7 cellular contexts compared by ENCODE assay signal in the genomic region with DNA sequence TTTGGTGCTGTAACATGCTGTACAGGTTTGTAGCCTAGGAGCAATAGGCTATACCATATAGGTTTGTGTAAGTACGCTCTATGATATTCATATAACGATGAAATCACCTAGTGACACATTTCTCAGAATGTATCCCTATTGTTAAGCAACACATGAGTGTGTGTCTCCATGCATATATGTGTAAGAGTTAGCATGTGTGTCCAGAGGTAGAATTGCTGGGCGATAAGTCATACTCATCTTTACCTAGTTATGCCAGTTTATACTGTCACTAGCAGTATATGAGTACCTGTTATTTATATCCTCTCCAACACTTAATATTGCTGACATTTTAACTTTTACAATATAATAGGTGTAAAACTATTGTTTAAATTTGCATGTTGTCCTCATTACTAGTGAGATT. TPM values are rescaled to one million over a fixed set of nuclear protein-coding genes. Genes with fewer than 3 reads are reported as not detected.
DNase-seq lines count a peak whose midpoint lies in the region; ATAC-seq, FAIRE-seq and TF ChIP-seq lines count a peak whose summit lies in the region.
"Not testable (repeated sequence)": the region's sequence is repeated elsewhere in the genome, so short reads cannot be mapped to it uniquely, and the experiment has no call there.

No MANE protein-coding gene starts in this region.

- not testable (repeated sequence) for H3K36me3 ChIP-seq in astrocyte (ENCODE audit: insufficient read depth, low read length)

- H3K9me3 ChIP-seq in astrocyte (ENCODE audit: insufficient read depth, low read depth, low read length): not testable (repeated sequence)

- ATAC-seq in activated CD4-positive, CD25-positive, alpha-beta regulatory T cell treated with anti-CD3 and anti-CD28 coated beads, Interleukin-2, amount 50 U/mL, for 24 hours: peak; percentile 58 to 71
- ATAC-seq in activated T-cell treated with anti-CD3 and anti-CD28 coated beads, Interleukin-2, amount 50 U/mL, for 72 hours (replicated peaks in 1 of 2): peak; percentile 61 to 68
- ATAC-seq in foreskin keratinocyte: peak; percentile 78
- peak; percentile 69 for ATAC-seq in stimulated activated effector memory CD8-positive, alpha-beta T cell treated with anti-CD3 and anti-CD28 coated beads, Interleukin-12 subunit alpha, Interleukin-12 subunit beta, amount 100 ng/mL, for 72 hours

- H3K4me3 Mint-ChIP-seq in activated T-cell treated with anti-CD3 and anti-CD28 coated beads, Interleukin-2, amount 50 U/mL, for 72 hours; astrocyte (ENCODE audit: unreplicated experiment); stimulated activated effector memory CD8-positive, alpha-beta T cell treated with anti-CD3 and anti-CD28 coated beads, Interleukin-12 subunit alpha, Interleukin-12 subunit beta, amount 100 ng/mL, for 72 hours: not testable (repeated sequence)

- H3K27ac ChIP-seq in astrocyte (ENCODE audit: low read depth, low read length); foreskin keratinocyte: not testable (repeated sequence)

- TF ChIP-seq CTCF in D721Med (IDR thresholded peaks at IDR 0.05; ENCODE audit: insufficient read depth, missing control alignments); astrocyte (IDR thresholded peaks at IDR 0.05; ENCODE audit: insufficient read depth, low read depth, low read length); foreskin keratinocyte (conservative IDR thresholded peaks at IDR 0.05): not testable (repeated sequence)

- not testable (repeated sequence) for H3K4me2 ChIP-seq in astrocyte (ENCODE audit: low read length)

- not testable (repeated sequence) for H3K36me3 Mint-ChIP-seq in activated T-cell treated with anti-CD3 and anti-CD28 coated beads, Interleukin-2, amount 50 U/mL, for 72 hours (ENCODE audit: insufficient read depth in 2 of 2); astrocyte (ENCODE audit: low read depth, unreplicated experiment); stimulated activated effector memory CD8-positive, alpha-beta T cell treated with anti-CD3 and anti-CD28 coated beads, Interleukin-12 subunit alpha, Interleukin-12 subunit beta, amount 100 ng/mL, for 72 hours

- peak; percentile 91 for FAIRE-seq in D721Med (lab: Jason Lieb, UNC)
- peak; percentile 83 for FAIRE-seq in GM19239 (lab: Jason Lieb, UNC)
- peak; percentile 85 for FAIRE-seq in astrocyte (lab: Jason Lieb, UNC)

- H3K4me3 ChIP-seq in astrocyte (ENCODE audit: insufficient read depth, low read depth, low read length): not testable (repeated sequence)

- not testable (repeated sequence) for H3K4me1 ChIP-seq in astrocyte (ENCODE audit: insufficient read depth, low read length); foreskin keratinocyte

- not testable (repeated sequence) for DNase-seq in D721Med (ENCODE audit: insufficient read length, low spot score); GM19239 (ENCODE audit: insufficient read length, low spot score); activated T-cell treated with anti-CD3 and anti-CD28 coated beads, Interleukin-2, amount 50 U/mL, for 72 hours; astrocyte (ENCODE audit: low read depth); foreskin keratinocyte; stimulated activated effector memory CD8-positive, alpha-beta T cell treated with anti-CD3 and anti-CD28 coated beads, Interleukin-12 subunit alpha, Interleukin-12 subunit beta, amount 100 ng/mL, for 72 hours (ENCODE audit: low spot score in 2 of 2)

- not testable (repeated sequence) for H3K4me1 Mint-ChIP-seq in activated T-cell treated with anti-CD3 and anti-CD28 coated beads, Interleukin-2, amount 50 U/mL, for 72 hours (ENCODE audit: low read depth); astrocyte (ENCODE audit: low read depth, unreplicated experiment); stimulated activated effector memory CD8-positive, alpha-beta T cell treated with anti-CD3 and anti-CD28 coated beads, Interleukin-12 subunit alpha, Interleukin-12 subunit beta, amount 100 ng/mL, for 72 hours

- H4K20me1 ChIP-seq in astrocyte (ENCODE audit: insufficient read depth, low read length): not testable (repeated sequence)

- not testable (repeated sequence) for H2AFZ ChIP-seq in astrocyte (ENCODE audit: low read depth, low read length)

- not testable (repeated sequence) for H3K27me3 Mint-ChIP-seq in activated T-cell treated with anti-CD3 and anti-CD28 coated beads, Interleukin-2, amount 50 U/mL, for 72 hours (ENCODE audit: low read depth); astrocyte (ENCODE audit: low read depth, unreplicated experiment)

- not testable (repeated sequence) for H3K27ac Mint-ChIP-seq in activated T-cell treated with anti-CD3 and anti-CD28 coated beads, Interleukin-2, amount 50 U/mL, for 72 hours; astrocyte (ENCODE audit: unreplicated experiment); stimulated activated effector memory CD8-positive, alpha-beta T cell treated with anti-CD3 and anti-CD28 coated beads, Interleukin-12 subunit alpha, Interleukin-12 subunit beta, amount 100 ng/mL, for 72 hours

- not testable (repeated sequence) for H3K79me2 ChIP-seq in astrocyte (ENCODE audit: insufficient read depth, low read length)

- H3K9ac ChIP-seq in astrocyte (ENCODE audit: low read length): not testable (repeated sequence)

- not testable (repeated sequence) for H3K27me3 ChIP-seq in astrocyte (ENCODE audit: insufficient read depth, low read length); foreskin keratinocyte

- not testable (repeated sequence) for H3K9me3 Mint-ChIP-seq in activated T-cell treated with anti-CD3 and anti-CD28 coated beads, Interleukin-2, amount 50 U/mL, for 72 hours; astrocyte (ENCODE audit: unreplicated experiment); stimulated activated effector memory CD8-positive, alpha-beta T cell treated with anti-CD3 and anti-CD28 coated beads, Interleukin-12 subunit alpha, Interleukin-12 subunit beta, amount 100 ng/mL, for 72 hours

RNA-seq across cellular contexts. Expression of a gene that starts 10.3 kb away (rescaled TPM):
- total RNA-seq in activated T-cell treated with anti-CD3 and anti-CD28 coated beads, Interleukin-2, amount 50 U/mL, for 72 hours: 10 to 100 TPM; 34.3 to 43.1 TPM
- total RNA-seq in astrocyte (83.4 and 86.2 TPM in 2 replicates), foreskin keratinocyte (19.4 and 21.2 TPM in 2 replicates)
- polyA plus RNA-seq in foreskin keratinocyte: 7.2 and 8.1 TPM in 2 replicates

RNA-seq across cellular contexts. Expression of a gene that starts 21.3 kb away (rescaled TPM):
- 10 to 100 TPM; 17.9 to 27.8 TPM for total RNA-seq in activated T-cell treated with anti-CD3 and anti-CD28 coated beads, Interleukin-2, amount 50 U/mL, for 72 hours
- total RNA-seq in astrocyte (11.0 and 11.6 TPM in 2 replicates), foreskin keratinocyte (4.8 and 6.4 TPM in 2 replicates)
- 1.3 and 2.1 TPM in 2 replicates for polyA plus RNA-seq in foreskin keratinocyte
